In genomic region chr4:139692300-139693012, GRCh38 we compare ENCODE assay signal across 11 cellular contexts. TPM values are rescaled to one million over a fixed set of nuclear protein-coding genes. Genes with fewer than 3 reads are reported as not detected.
DNase-seq lines count a peak whose midpoint lies in the region; ATAC-seq lines count a peak whose summit lies in the region.
"Had no signal": no experiment of that assay in that cellular context is flagged by ENCODE, and none has a peak within 500 bp of the region (broad histone marks: within the 10 kb centered on the region; RNA-seq: fewer than 3 reads in every experiment).

No MANE protein-coding gene starts in this region.

- no peaks in the 10 kb centered on the region for H3K9me3 ChIP-seq in naive thymus-derived CD4-positive, alpha-beta T cell (ENCODE audit: control insufficient read depth in 2 of 3, low read length in 3 of 3)

- ATAC-seq in naive thymus-derived CD4-positive, alpha-beta T cell: peak; percentile 31
- ATAC-seq in GM18520 (IDR thresholded peaks at IDR 0.05; ENCODE audit: unreplicated experiment) (no peak), HG02973 (IDR thresholded peaks at IDR 0.05; ENCODE audit: unreplicated experiment) (no peak)

- DNase-seq in G401 (ENCODE audit: low spot score) (peak; percentile 37), Kasumi-1 (lab: John Stamatoyannopoulos, UW) (peak; percentile 38 to 46), cerebellar cortex (ENCODE audit: low spot score) (peak; percentile 25), HCEC 1CT (no peak), HK-2 (ENCODE audit: unreplicated experiment) (no peak)
- no peak for DNase-seq in naive thymus-derived CD4-positive, alpha-beta T cell

- in situ Hi-C loops in G401 (cut with HindIII; ENCODE audit: low sequenced_read_pairs): no loop called here

- H3K27me3 ChIP-seq in naive thymus-derived CD4-positive, alpha-beta T cell (ENCODE audit: control insufficient read depth in 2 of 2, insufficient read depth in 2 of 2, low read length in 2 of 2): no peaks in the 10 kb centered on the region

- peaks cover 4 to 20% (median 4%) of the 10 kb centered on the region in 5 donors for H3K36me3 Mint-ChIP-seq in naive thymus-derived CD4-positive, alpha-beta T cell

- no peaks in the 10 kb centered on the region for H3K4me1 ChIP-seq in naive thymus-derived CD4-positive, alpha-beta T cell (ENCODE audit: control insufficient read depth in 2 of 2, insufficient read depth in 2 of 2, low read length in 2 of 2)

- no peak overlapping the region for H3K27ac Mint-ChIP-seq in naive thymus-derived CD4-positive, alpha-beta T cell
- H3K27ac Mint-ChIP-seq: T-helper 1 cell treated with Interleukin-12 subunit alpha and Interleukin-12 subunit beta and Interleukin-4 antibody, amounts not matched to agents 30 μg/mL and 1 μg/mL, for 36 hours had no signal

- no peak overlapping the region for H3K4me3 ChIP-seq in naive thymus-derived CD4-positive, alpha-beta T cell (ENCODE audit: low read length)
- H3K4me3 ChIP-seq: lung had no signal

- H3K9me3 Mint-ChIP-seq in naive thymus-derived CD4-positive, alpha-beta T cell: peaks cover 0 to 9% (median 2%) of the 10 kb centered on the region in 11 donors
- H3K9me3 Mint-ChIP-seq: T-helper 1 cell treated with Interleukin-12 subunit alpha and Interleukin-12 subunit beta and Interleukin-4 antibody, amounts not matched to agents 30 μg/mL and 1 μg/mL, for 36 hours had no signal

- CTCF ChIA-PET in naive thymus-derived CD4-positive, alpha-beta T cell (lab: Charles Lee): interaction anchor here (0.6 kb wide), 1 partner anchor 40 kb away, joined by 5 read pairs; no protein-coding TSS in a partner anchor

- no peaks in the 10 kb centered on the region for H3K36me3 ChIP-seq in naive thymus-derived CD4-positive, alpha-beta T cell (ENCODE audit: control insufficient read depth in 2 of 3, insufficient read depth in 3 of 3, low read length in 3 of 3)

- intact Hi-C loops in naive thymus-derived CD4-positive, alpha-beta T cell (cut with micrococcal nuclease): no loop called here

- no peak overlapping the region for H3K4me3 Mint-ChIP-seq in naive thymus-derived CD4-positive, alpha-beta T cell
- H3K4me3 Mint-ChIP-seq: T-helper 1 cell treated with Interleukin-12 subunit alpha and Interleukin-12 subunit beta and Interleukin-4 antibody, amounts not matched to agents 30 μg/mL and 1 μg/mL, for 36 hours had no signal

- POLR2A ChIA-PET in naive thymus-derived CD4-positive, alpha-beta T cell (lab: Charles Lee): no interaction called here

- peaks cover 0 to 8% (median 0%) of the 10 kb centered on the region in 7 donors for H3K4me1 Mint-ChIP-seq in naive thymus-derived CD4-positive, alpha-beta T cell

- no peak overlapping the region for H3K27ac ChIP-seq in naive thymus-derived CD4-positive, alpha-beta T cell (ENCODE audit: low read depth, low read length)
- H3K27ac ChIP-seq: HL-60 had no signal

- H3K27me3 Mint-ChIP-seq in naive thymus-derived CD4-positive, alpha-beta T cell: no peaks in the 10 kb centered on the region

RNA-seq across cellular contexts. Expression of gene MGST2, which starts 26.8 kb away (rescaled TPM):
- not detected in 2 replicates for total RNA-seq in G401 (2014; rRNA removed; shearing (Covaris generic))
- 10 to 100 TPM in 2 of 5 experiments, 1 to 10 TPM in 3; 1.4 to 37.3 (median 1.9) TPM for total RNA-seq in naive thymus-derived CD4-positive, alpha-beta T cell
- 1 to 10 TPM; 2.5 to 4.4 TPM for polyA plus RNA-seq in naive thymus-derived CD4-positive, alpha-beta T cell

Comparison
In these comparisons a context has a peak if more than half of its experiments do, and no peak if none do; other contexts are left out.
1. DNase-seq: peak in G401 (single experiment), Kasumi-1 (2 of 2) and cerebellar cortex (single experiment); none in naive thymus-derived CD4-positive, alpha-beta T cell (0 of 9), HCEC 1CT (single experiment) and HK-2 (single experiment).